ENCODE assay signal across 25 cellular contexts in genomic region chr12:5718680-5719079, GRCh38.
A peak's percentile ranks its signal among the peaks of the same experiment; 100 is the strongest.
DNase-seq lines count a peak whose midpoint lies in the region; ATAC-seq and TF ChIP-seq lines count a peak whose summit lies in the region.
"Had no signal": no experiment of that assay in that cellular context is flagged by ENCODE, and none has a peak within 500 bp of the region (broad histone marks: within the 10 kb centered on the region; RNA-seq: fewer than 3 reads in every experiment).

No MANE protein-coding gene starts in this region.

- H3K9ac ChIP-seq in GM23248: no peak overlapping the region
- H3K9ac ChIP-seq: BLaER1 had no signal

- no peaks in the 10 kb centered on the region for H3K36me3 ChIP-seq in GM23248 (ENCODE audit: low read depth)
- H3K36me3 ChIP-seq: BLaER1, gastrocnemius medialis, neutrophil, stomach had no signal

- peak; percentile 8 for DNase-seq in HT1080 (ENCODE audit: low read depth)
- peak; percentile 62 for DNase-seq in left cardiac atrium
- peak; percentile 81 for DNase-seq in osteocyte (ENCODE audit: extremely low spot score, unreplicated experiment)
- DNase-seq in GM23248: no peak
- no peak for DNase-seq in Calu3
- DNase-seq: activated CD4-positive, alpha-beta T cell treated with anti-CD3 and anti-CD28 coated beads, Interleukin-2, amount 50 U/mL, for 48 hours; activated T-cell treated with anti-CD3 and anti-CD28 coated beads, Interleukin-2, amount 50 U/mL, for 48 hours; DMS153; gastrocnemius medialis; H7; hippocampal formation; NCI-H1092; NCI-H1694 treated with DMSO at 0.1 percent for 48 hours; NCI-H524; OCI-M1; stomach had no signal

- H3K27me3 Mint-ChIP-seq in osteocyte (ENCODE audit: unreplicated experiment): no peaks in the 10 kb centered on the region
- no peaks in the 10 kb centered on the region for H3K27me3 Mint-ChIP-seq in Calu3 (ENCODE audit: unreplicated experiment)

- no peaks in the 10 kb centered on the region for H3K27me3 ChIP-seq in GM23248 (replicated peaks; ENCODE audit: insufficient read depth)
- H3K27me3 ChIP-seq: BLaER1, stomach had no signal

- peaks cover 12% of the 10 kb centered on the region for H3K4me1 Mint-ChIP-seq in osteocyte (ENCODE audit: unreplicated experiment)
- no peaks in the 10 kb centered on the region for H3K4me1 Mint-ChIP-seq in Calu3 (ENCODE audit: low read depth, unreplicated experiment)

- 51 to 55% methylated on average over 6 of the region's 6 CpGs for WGBS in GM23248 (ENCODE audit: low coverage in 1 of 2, low lambda C conversion rate in 2 of 2, missing lambda C conversion rate in 2 of 2), 2 experiments

- no peaks in the 10 kb centered on the region for H3K4me1 ChIP-seq in GM23248 (ENCODE audit: insufficient read depth)
- H3K4me1 ChIP-seq: BLaER1, gastrocnemius medialis had no signal

- H3K27ac Mint-ChIP-seq in osteocyte (ENCODE audit: unreplicated experiment): no peak overlapping the region
- H3K27ac Mint-ChIP-seq in Calu3 (ENCODE audit: unreplicated experiment): no peak overlapping the region
- H3K27ac Mint-ChIP-seq: progenitor cell of endocrine pancreas had no signal

- no peak overlapping the region for H2AFZ ChIP-seq in GM23248

- TF ChIP-seq CTCF in VCaP (conservative IDR thresholded peaks at IDR 0.05) (no peak), osteocyte (IDR thresholded peaks at IDR 0.05) (no peak), Calu3 (IDR thresholded peaks at IDR 0.05; ENCODE audit: unreplicated experiment) (no peak)

- ATAC-seq in left cardiac atrium: no peak
- no peak for ATAC-seq in HG02623 (IDR thresholded peaks at IDR 0.05; ENCODE audit: unreplicated experiment)
- ATAC-seq: activated CD4-positive, CD25-positive, alpha-beta regulatory T cell treated with anti-CD3 and anti-CD28 coated beads, Interleukin-2, amount 50 U/mL, for 24 hours; gastrocnemius medialis; left lobe of liver; sciatic nerve had no signal

- no peaks in the 10 kb centered on the region for H3K9me2 ChIP-seq in GM23248 (ENCODE audit: insufficient read depth)

- in situ Hi-C loops in GM23248 (cut with MboI): no loop called here

- no peaks in the 10 kb centered on the region for H4K20me1 ChIP-seq in GM23248 (ENCODE audit: insufficient read depth)
- H4K20me1 ChIP-seq: BLaER1 had no signal

- H3F3A ChIP-seq in GM23248 (ENCODE audit: insufficient read depth): no peaks in the 10 kb centered on the region

- CTCF ChIA-PET in Calu3 (lab: Charles Lee): no interaction called here

- H3K36me3 Mint-ChIP-seq in osteocyte (ENCODE audit: unreplicated experiment): no peaks in the 10 kb centered on the region
- H3K36me3 Mint-ChIP-seq in Calu3 (ENCODE audit: insufficient read depth, unreplicated experiment): no peaks in the 10 kb centered on the region

- H3K4me3 Mint-ChIP-seq in osteocyte (ENCODE audit: unreplicated experiment): no peak overlapping the region
- no peak overlapping the region for H3K4me3 Mint-ChIP-seq in Calu3 (ENCODE audit: low read depth, unreplicated experiment)

- no peak overlapping the region for H3K4me2 ChIP-seq in GM23248 (ENCODE audit: unreplicated experiment)
- H3K4me2 ChIP-seq: BLaER1 had no signal

- intact Hi-C loops in left cardiac atrium (cut with DNase I): no loop called here
- intact Hi-C loops in Calu3 (cut with micrococcal nuclease; ENCODE audit: unreplicated experiment): no loop called here

- H3K79me2 ChIP-seq in GM23248 (ENCODE audit: insufficient read depth): no peaks in the 10 kb centered on the region

- no peak overlapping the region for H3K4me3 ChIP-seq in GM23248
- H3K4me3 ChIP-seq: BLaER1, gastrocnemius medialis, SK-N-MC, stomach had no signal

- H3K27ac ChIP-seq in VCaP (peak overlapping the region; percentile 28; the same call in 1 of the 2 replicates), GM23248 (no peak overlapping the region)
- H3K27ac ChIP-seq: BLaER1, gastrocnemius medialis, neutrophil, SK-N-MC, stomach had no signal

- no TSS peak for BruUV-seq in Calu3 (replicated peaks; lab: Mats Ljungman, UMichigan)

- no peaks in the 10 kb centered on the region for H3K9me3 ChIP-seq in GM23248 (ENCODE audit: low read depth)
- H3K9me3 ChIP-seq: BLaER1, gastrocnemius medialis, neutrophil, stomach had no signal

- H3K9me3 Mint-ChIP-seq in osteocyte (ENCODE audit: unreplicated experiment) (no peaks in the 10 kb centered on the region), Calu3 (ENCODE audit: low read depth, unreplicated experiment) (peaks cover 9% of the 10 kb centered on the region)

Comparison
In these comparisons a context has a peak if more than half of its experiments do, and no peak if none do; other contexts are left out.
1. DNase-seq: peak in HT1080 (single experiment), left cardiac atrium (single experiment) and osteocyte (single experiment); none in GM23248 (single experiment) and Calu3 (single experiment).